In genomic region chr4:104424368-104424921, GRCh38 we compare ENCODE assay signal across 11 cellular contexts.
DNase-seq lines count a peak whose midpoint lies in the region; ATAC-seq and TF ChIP-seq lines count a peak whose summit lies in the region.
"Had no signal": no experiment of that assay in that cellular context is flagged by ENCODE, and none has a peak within 500 bp of the region (broad histone marks: within the 10 kb centered on the region; RNA-seq: fewer than 3 reads in every experiment).

No MANE protein-coding gene starts in this region.

- DNase-seq in COLO829 (ENCODE audit: low spot score) (peak; percentile 28), SK-N-MC (ENCODE audit: low read depth, low spot score) (no peak), hepatocyte (ENCODE audit: low spot score) (no peak), putamen (ENCODE audit: low spot score) (peak; percentile 34)
- no peak for DNase-seq in activated T-helper 2 cell treated with anti-CD3 and anti-CD28 coated beads, Interferon-gamma antibody, Interleukin-2, Interleukin-4, amounts not matched to agents 10 μg/mL and 5 μg/mL and 100 μg/mL, durations not matched to agents 14 hours and 24 hours and 36 hours (ENCODE audit: low spot score)
- DNase-seq in activated CD4-positive, alpha-beta T cell treated with anti-CD3 and anti-CD28 coated beads, Interleukin-2, amount 10 ng/mL, durations not matched to agents 24 days and 14 days, result no peak
- DNase-seq: activated naive CD4-positive, alpha-beta T cell treated with anti-CD3 and anti-CD28 coated beads, Interleukin-2, amount 50 U/mL, for 16 hours; NCI-H1417 treated with DMSO at 0.1 percent for 48 hours had no signal

- H3K27ac ChIP-seq in SK-N-MC (no peak overlapping the region), hepatocyte (no peak overlapping the region)

- no peak for TF ChIP-seq CTCF in hepatocyte (IDR thresholded peaks at IDR 0.05; ENCODE audit: poor library complexity)

- no peaks in the 10 kb centered on the region for H4K20me1 ChIP-seq in hepatocyte (ENCODE audit: insufficient read depth, poor library complexity, severe bottlenecking)

- intact Hi-C loops in activated T-helper 2 cell treated with anti-CD3 and anti-CD28 coated beads, Interferon-gamma antibody, Interleukin-2, Interleukin-4, amounts not matched to agents 10 μg/mL and 5 μg/mL and 100 μg/mL, durations not matched to agents 14 hours and 24 hours and 36 hours (cut with micrococcal nuclease), result no loop called here
- intact Hi-C loops in activated CD4-positive, alpha-beta T cell treated with anti-CD3 and anti-CD28 coated beads, Interleukin-2, amount 10 ng/mL, durations not matched to agents 24 days and 14 days (cut with micrococcal nuclease), result no loop called here

- H3K4me2 ChIP-seq in hepatocyte, result peak overlapping the region; percentile 70

- peak overlapping the region; percentile 10 for H2AFZ ChIP-seq in hepatocyte

- H3K4me1 Mint-ChIP-seq in activated T-helper 2 cell treated with anti-CD3 and anti-CD28 coated beads, Interferon-gamma antibody, Interleukin-2, Interleukin-4, amounts not matched to agents 10 μg/mL and 5 μg/mL and 100 μg/mL, durations not matched to agents 14 hours and 24 hours and 36 hours (ENCODE audit: low read depth), result no peaks in the 10 kb centered on the region
- no peaks in the 10 kb centered on the region for H3K4me1 Mint-ChIP-seq in activated CD4-positive, alpha-beta T cell treated with anti-CD3 and anti-CD28 coated beads, Interleukin-2, amount 10 ng/mL, durations not matched to agents 24 days and 14 days

- H3K36me3 ChIP-seq in SK-N-MC (ENCODE audit: insufficient read depth, low read length) (no peaks in the 10 kb centered on the region), hepatocyte (replicated peaks; ENCODE audit: insufficient read depth, low read depth) (no peaks in the 10 kb centered on the region)

- H3K79me2 ChIP-seq in hepatocyte, result no peaks in the 10 kb centered on the region

- H3K27me3 ChIP-seq in hepatocyte, result no peaks in the 10 kb centered on the region

- H3K4me1 ChIP-seq in hepatocyte (ENCODE audit: insufficient read depth), result no peaks in the 10 kb centered on the region

- H3K9me2 ChIP-seq in hepatocyte (replicated peaks; ENCODE audit: insufficient read depth), result no peaks in the 10 kb centered on the region

- no peaks in the 10 kb centered on the region for H3K36me3 Mint-ChIP-seq in activated T-helper 2 cell treated with anti-CD3 and anti-CD28 coated beads, Interferon-gamma antibody, Interleukin-2, Interleukin-4, amounts not matched to agents 10 μg/mL and 5 μg/mL and 100 μg/mL, durations not matched to agents 14 hours and 24 hours and 36 hours (ENCODE audit: low read depth)
- no peaks in the 10 kb centered on the region for H3K36me3 Mint-ChIP-seq in activated CD4-positive, alpha-beta T cell treated with anti-CD3 and anti-CD28 coated beads, Interleukin-2, amount 10 ng/mL, durations not matched to agents 24 days and 14 days (ENCODE audit: low read depth)

- H3K4me3 ChIP-seq in SK-N-MC, result peak overlapping the region; percentile 57
- H3K4me3 ChIP-seq in hepatocyte, result no peak overlapping the region

- H3K4me3 Mint-ChIP-seq in activated T-helper 2 cell treated with anti-CD3 and anti-CD28 coated beads, Interferon-gamma antibody, Interleukin-2, Interleukin-4, amounts not matched to agents 10 μg/mL and 5 μg/mL and 100 μg/mL, durations not matched to agents 14 hours and 24 hours and 36 hours (ENCODE audit: low read depth), result no peak overlapping the region
- no peak overlapping the region for H3K4me3 Mint-ChIP-seq in activated CD4-positive, alpha-beta T cell treated with anti-CD3 and anti-CD28 coated beads, Interleukin-2, amount 10 ng/mL, durations not matched to agents 24 days and 14 days
- H3K4me3 Mint-ChIP-seq: stimulated activated naive CD8-positive, alpha-beta T cell treated with anti-CD3 and anti-CD28 coated beads, Interleukin-15, Interleukin-2, amounts not matched to agents 100 ng/mL and 50 ng/mL, for 24 hours had no signal

- no peak overlapping the region for H3K27ac Mint-ChIP-seq in activated T-helper 2 cell treated with anti-CD3 and anti-CD28 coated beads, Interferon-gamma antibody, Interleukin-2, Interleukin-4, amounts not matched to agents 10 μg/mL and 5 μg/mL and 100 μg/mL, durations not matched to agents 14 hours and 24 hours and 36 hours
- H3K27ac Mint-ChIP-seq in activated CD4-positive, alpha-beta T cell treated with anti-CD3 and anti-CD28 coated beads, Interleukin-2, amount 10 ng/mL, durations not matched to agents 24 days and 14 days, result no peak overlapping the region
- H3K27ac Mint-ChIP-seq: stimulated activated naive CD8-positive, alpha-beta T cell treated with anti-CD3 and anti-CD28 coated beads, Interleukin-15, Interleukin-2, amounts not matched to agents 100 ng/mL and 50 ng/mL, for 24 hours had no signal

- no peak for ATAC-seq in HG03175 (IDR thresholded peaks at IDR 0.05; ENCODE audit: unreplicated experiment)
- ATAC-seq in HG03159 (IDR thresholded peaks at IDR 0.05; ENCODE audit: unreplicated experiment), result no peak

- 50% methylated on average over 8 of the region's 8 CpGs for WGBS in hepatocyte (ENCODE audit: low lambda C conversion rate, missing lambda C conversion rate)

- H3K27me3 Mint-ChIP-seq in activated T-helper 2 cell treated with anti-CD3 and anti-CD28 coated beads, Interferon-gamma antibody, Interleukin-2, Interleukin-4, amounts not matched to agents 10 μg/mL and 5 μg/mL and 100 μg/mL, durations not matched to agents 14 hours and 24 hours and 36 hours (ENCODE audit: low read depth), result no peaks in the 10 kb centered on the region
- H3K27me3 Mint-ChIP-seq in activated CD4-positive, alpha-beta T cell treated with anti-CD3 and anti-CD28 coated beads, Interleukin-2, amount 10 ng/mL, durations not matched to agents 24 days and 14 days, result no peaks in the 10 kb centered on the region
- H3K27me3 Mint-ChIP-seq: stimulated activated naive CD8-positive, alpha-beta T cell treated with anti-CD3 and anti-CD28 coated beads, Interleukin-15, Interleukin-2, amounts not matched to agents 100 ng/mL and 50 ng/mL, for 24 hours had no signal

- H3K9ac ChIP-seq in SK-N-MC (ENCODE audit: insufficient read length), result peak overlapping the region; percentile 19

- no peaks in the 10 kb centered on the region; the same call in 1 of the 2 replicates for H3K9me3 ChIP-seq in SK-N-MC (ENCODE audit: low read depth, low read length)
- H3K9me3 ChIP-seq in hepatocyte (ENCODE audit: low read depth), result no peaks in the 10 kb centered on the region

- H3K9me3 Mint-ChIP-seq in activated T-helper 2 cell treated with anti-CD3 and anti-CD28 coated beads, Interferon-gamma antibody, Interleukin-2, Interleukin-4, amounts not matched to agents 10 μg/mL and 5 μg/mL and 100 μg/mL, durations not matched to agents 14 hours and 24 hours and 36 hours, result no peaks in the 10 kb centered on the region
- no peaks in the 10 kb centered on the region for H3K9me3 Mint-ChIP-seq in activated CD4-positive, alpha-beta T cell treated with anti-CD3 and anti-CD28 coated beads, Interleukin-2, amount 10 ng/mL, durations not matched to agents 24 days and 14 days
- H3K9me3 Mint-ChIP-seq: stimulated activated naive CD8-positive, alpha-beta T cell treated with anti-CD3 and anti-CD28 coated beads, Interleukin-15, Interleukin-2, amounts not matched to agents 100 ng/mL and 50 ng/mL, for 24 hours had no signal

Comparison
In these comparisons a context has a peak if more than half of its experiments do, and no peak if none do; other contexts are left out.
1. DNase-seq: peak in COLO829 (single experiment) and putamen (single experiment); none in SK-N-MC (single experiment), hepatocyte (single experiment), activated T-helper 2 cell treated with anti-CD3 and anti-CD28 coated beads, Interferon-gamma antibody, Interleukin-2, Interleukin-4, amounts not matched to agents 10 μg/mL and 5 μg/mL and 100 μg/mL, durations not matched to agents 14 hours and 24 hours and 36 hours (single experiment) and activated CD4-positive, alpha-beta T cell treated with anti-CD3 and anti-CD28 coated beads, Interleukin-2, amount 10 ng/mL, durations not matched to agents 24 days and 14 days (single experiment).